ENCODE assay signal across 9 cellular contexts in genomic region chr1:158149577-158150269, GRCh38.
DNase-seq lines count a peak whose midpoint lies in the region; ATAC-seq and TF ChIP-seq lines count a peak whose summit lies in the region.
"Had no signal": no experiment of that assay in that cellular context is flagged by ENCODE, and none has a peak within 500 bp of the region (broad histone marks: within the 10 kb centered on the region; RNA-seq: fewer than 3 reads in every experiment).

No MANE protein-coding gene starts in this region.

- peak overlapping the region; percentile 16 for H3K4me3 ChIP-seq in HEK293 (ENCODE audit: low read depth, low read length)

- no peaks in the 10 kb centered on the region for H3K4me1 ChIP-seq in HEK293 (ENCODE audit: control insufficient read depth, insufficient read depth, low read length)

- no peaks in the 10 kb centered on the region for H3K9me3 ChIP-seq in HEK293 (ENCODE audit: control insufficient read depth, insufficient read depth, low read depth, low read length)

- CTCF ChIA-PET in HEK293 (lab: Yijun Ruan, JAX) = interaction anchor here (0.9 to 1.3 kb wide), 2 partner anchors 54 to 992 kb away, joined by 3 to 4 read pairs; no protein-coding TSS in a partner anchor

- peak; percentile 100 for DNase-seq in COLO829 (ENCODE audit: low spot score)
- DNase-seq in NCI-H226 = peak; percentile 92
- DNase-seq in activated CD4-positive, alpha-beta T cell treated with anti-CD3 and anti-CD28 coated beads for 1 hour = peak; percentile 48
- peak; percentile 90 for DNase-seq in cerebellar cortex (ENCODE audit: low spot score)
- DNase-seq in iris pigment epithelial cell (ENCODE audit: low read depth) = peak; percentile 97
- DNase-seq in smooth muscle cell of the brain vasculature (ENCODE audit: low read depth, low spot score) = peak; percentile 90

- H3K27ac ChIP-seq in HEK293 (ENCODE audit: extremely low read depth, low read depth, low read length) = no peak overlapping the region
- H3K27ac ChIP-seq: VCaP had no signal

- POLR2A ChIA-PET in HEK293 (lab: Yijun Ruan, JAX) = interaction anchor here (1.2 kb wide), 1 partner anchor 28 kb away, joined by 4 read pairs; no protein-coding TSS in a partner anchor

- no peaks in the 10 kb centered on the region for H3K36me3 ChIP-seq in HEK293 (ENCODE audit: control insufficient read depth in 2 of 2, insufficient read depth in 1 of 2, low read length in 2 of 2)

- ATAC-seq in GM21390 (IDR thresholded peaks at IDR 0.05; ENCODE audit: unreplicated experiment) = no peak

- no peak for TF ChIP-seq CTCF in HEK293 (tag by site-specific recombination; IDR thresholded peaks at IDR 0.05)

TF ChIP-seq in HEK293, 187 proteins besides CTCF, POLR2A, EP300 and RAD21 (continues in another document):
- TF ChIP-seq ZNF670 (tag by site-specific recombination; IDR thresholded peaks at IDR 0.05; ENCODE audit: low read depth) (no peak), ZNF274 (IDR thresholded peaks at IDR 0.05; ENCODE audit: low read length) (no peak), ZNF274 (tag by site-specific recombination; IDR thresholded peaks at IDR 0.05; ENCODE audit: borderline replicate concordance) (no peak), ZNF335 (tag by site-specific recombination; conservative IDR thresholded peaks at IDR 0.05) (peak; percentile 97), ZNF596 (tag by site-specific recombination; IDR thresholded peaks at IDR 0.05) (no peak), ZNF416 (tag by site-specific recombination; IDR thresholded peaks at IDR 0.05) (no peak), SP2 (tag by site-specific recombination; IDR thresholded peaks at IDR 0.05) (peak; percentile 69), ZNF366 (tag by site-specific recombination; conservative IDR thresholded peaks at IDR 0.05) (no peak), KLF10 (tag by site-specific recombination; IDR thresholded peaks at IDR 0.05) (no peak), ZNF174 (tag by site-specific recombination; IDR thresholded peaks at IDR 0.05) (no peak), ZNF792 (tag by site-specific recombination; IDR thresholded peaks at IDR 0.05) (no peak), ZFHX2 (tag by site-specific recombination; conservative IDR thresholded peaks at IDR 0.05) (no peak), ZNF747 (tag by site-specific recombination; IDR thresholded peaks at IDR 0.05) (no peak), ZNF394 (tag by site-specific recombination; IDR thresholded peaks at IDR 0.05; ENCODE audit: borderline replicate concordance) (no peak), ZNF391 (tag by site-specific recombination; IDR thresholded peaks at IDR 0.05; ENCODE audit: borderline replicate concordance, low read depth) (no peak), KLF9 (tag by site-specific recombination; IDR thresholded peaks at IDR 0.05; ENCODE audit: low read depth) (no peak), ZNF138 (tag by site-specific recombination; IDR thresholded peaks at IDR 0.05; ENCODE audit: borderline replicate concordance) (no peak), ZNF701 (tag by site-specific recombination; IDR thresholded peaks at IDR 0.05) (no peak), PRDM10 (tag by site-specific recombination; IDR thresholded peaks at IDR 0.05) (peak; percentile 72)
- TF ChIP-seq, protein P1, sequence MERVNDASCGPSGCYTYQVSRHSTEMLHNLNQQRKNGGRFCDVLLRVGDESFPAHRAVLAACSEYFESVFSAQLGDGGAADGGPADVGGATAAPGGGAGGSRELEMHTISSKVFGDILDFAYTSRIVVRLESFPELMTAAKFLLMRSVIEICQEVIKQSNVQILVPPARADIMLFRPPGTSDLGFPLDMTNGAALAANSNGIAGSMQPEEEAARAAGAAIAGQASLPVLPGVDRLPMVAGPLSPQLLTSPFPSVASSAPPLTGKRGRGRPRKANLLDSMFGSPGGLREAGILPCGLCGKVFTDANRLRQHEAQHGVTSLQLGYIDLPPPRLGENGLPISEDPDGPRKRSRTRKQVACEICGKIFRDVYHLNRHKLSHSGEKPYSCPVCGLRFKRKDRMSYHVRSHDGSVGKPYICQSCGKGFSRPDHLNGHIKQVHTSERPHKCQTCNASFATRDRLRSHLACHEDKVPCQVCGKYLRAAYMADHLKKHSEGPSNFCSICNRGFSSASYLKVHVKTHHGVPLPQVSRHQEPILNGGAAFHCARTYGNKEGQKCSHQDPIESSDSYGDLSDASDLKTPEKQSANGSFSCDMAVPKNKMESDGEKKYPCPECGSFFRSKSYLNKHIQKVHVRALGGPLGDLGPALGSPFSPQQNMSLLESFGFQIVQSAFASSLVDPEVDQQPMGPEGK (tag by site-specific recombination; IDR thresholded peaks at IDR 0.05) = no peak
- TF ChIP-seq, protein P2, sequence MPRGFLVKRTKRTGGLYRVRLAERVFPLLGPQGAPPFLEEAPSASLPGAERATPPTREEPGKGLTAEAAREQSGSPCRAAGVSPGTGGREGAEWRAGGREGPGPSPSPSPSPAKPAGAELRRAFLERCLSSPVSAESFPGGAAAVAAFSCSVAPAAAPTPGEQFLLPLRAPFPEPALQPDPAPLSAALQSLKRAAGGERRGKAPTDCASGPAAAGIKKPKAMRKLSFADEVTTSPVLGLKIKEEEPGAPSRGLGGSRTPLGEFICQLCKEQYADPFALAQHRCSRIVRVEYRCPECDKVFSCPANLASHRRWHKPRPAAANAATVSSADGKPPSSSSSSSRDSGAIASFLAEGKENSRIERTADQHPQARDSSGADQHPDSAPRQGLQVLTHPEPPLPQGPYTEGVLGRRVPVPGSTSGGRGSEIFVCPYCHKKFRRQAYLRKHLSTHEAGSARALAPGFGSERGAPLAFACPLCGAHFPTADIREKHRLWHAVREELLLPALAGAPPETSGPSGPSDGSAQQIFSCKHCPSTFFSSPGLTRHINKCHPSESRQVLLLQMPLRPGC (tag by site-specific recombination; IDR thresholded peaks at IDR 0.05) = no peak
- TF ChIP-seq, protein P3, sequence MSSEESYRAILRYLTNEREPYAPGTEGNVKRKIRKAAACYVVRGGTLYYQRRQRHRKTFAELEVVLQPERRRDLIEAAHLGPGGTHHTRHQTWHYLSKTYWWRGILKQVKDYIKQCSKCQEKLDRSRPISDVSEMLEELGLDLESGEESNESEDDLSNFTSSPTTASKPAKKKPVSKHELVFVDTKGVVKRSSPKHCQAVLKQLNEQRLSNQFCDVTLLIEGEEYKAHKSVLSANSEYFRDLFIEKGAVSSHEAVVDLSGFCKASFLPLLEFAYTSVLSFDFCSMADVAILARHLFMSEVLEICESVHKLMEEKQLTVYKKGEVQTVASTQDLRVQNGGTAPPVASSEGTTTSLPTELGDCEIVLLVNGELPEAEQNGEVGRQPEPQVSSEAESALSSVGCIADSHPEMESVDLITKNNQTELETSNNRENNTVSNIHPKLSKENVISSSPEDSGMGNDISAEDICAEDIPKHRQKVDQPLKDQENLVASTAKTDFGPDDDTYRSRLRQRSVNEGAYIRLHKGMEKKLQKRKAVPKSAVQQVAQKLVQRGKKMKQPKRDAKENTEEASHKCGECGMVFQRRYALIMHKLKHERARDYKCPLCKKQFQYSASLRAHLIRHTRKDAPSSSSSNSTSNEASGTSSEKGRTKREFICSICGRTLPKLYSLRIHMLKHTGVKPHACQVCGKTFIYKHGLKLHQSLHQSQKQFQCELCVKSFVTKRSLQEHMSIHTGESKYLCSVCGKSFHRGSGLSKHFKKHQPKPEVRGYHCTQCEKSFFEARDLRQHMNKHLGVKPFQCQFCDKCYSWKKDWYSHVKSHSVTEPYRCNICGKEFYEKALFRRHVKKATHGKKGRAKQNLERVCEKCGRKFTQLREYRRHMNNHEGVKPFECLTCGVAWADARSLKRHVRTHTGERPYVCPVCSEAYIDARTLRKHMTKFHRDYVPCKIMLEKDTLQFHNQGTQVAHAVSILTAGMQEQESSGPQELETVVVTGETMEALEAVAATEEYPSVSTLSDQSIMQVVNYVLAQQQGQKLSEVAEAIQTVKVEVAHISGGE (tag by site-specific recombination; conservative IDR thresholded peaks at IDR 0.05; ENCODE audit: low read depth) = peak; percentile 75
- TF ChIP-seq, protein P4, sequence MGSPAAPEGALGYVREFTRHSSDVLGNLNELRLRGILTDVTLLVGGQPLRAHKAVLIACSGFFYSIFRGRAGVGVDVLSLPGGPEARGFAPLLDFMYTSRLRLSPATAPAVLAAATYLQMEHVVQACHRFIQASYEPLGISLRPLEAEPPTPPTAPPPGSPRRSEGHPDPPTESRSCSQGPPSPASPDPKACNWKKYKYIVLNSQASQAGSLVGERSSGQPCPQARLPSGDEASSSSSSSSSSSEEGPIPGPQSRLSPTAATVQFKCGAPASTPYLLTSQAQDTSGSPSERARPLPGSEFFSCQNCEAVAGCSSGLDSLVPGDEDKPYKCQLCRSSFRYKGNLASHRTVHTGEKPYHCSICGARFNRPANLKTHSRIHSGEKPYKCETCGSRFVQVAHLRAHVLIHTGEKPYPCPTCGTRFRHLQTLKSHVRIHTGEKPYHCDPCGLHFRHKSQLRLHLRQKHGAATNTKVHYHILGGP (tag by site-specific recombination; IDR thresholded peaks at IDR 0.05) = no peak

Comparison
In these comparisons a context has a peak if more than half of its experiments do, and no peak if none do; other contexts are left out.
1. DNase-seq: peak in every context shown above with its lines; median percentile 100 in COLO829; 97 in iris pigment epithelial cell; 92 in NCI-H226; 90 in cerebellar cortex; 90 in smooth muscle cell of the brain vasculature; 48 in activated CD4-positive, alpha-beta T cell treated with anti-CD3 and anti-CD28 coated beads for 1 hour.